In the genomic region with DNA sequence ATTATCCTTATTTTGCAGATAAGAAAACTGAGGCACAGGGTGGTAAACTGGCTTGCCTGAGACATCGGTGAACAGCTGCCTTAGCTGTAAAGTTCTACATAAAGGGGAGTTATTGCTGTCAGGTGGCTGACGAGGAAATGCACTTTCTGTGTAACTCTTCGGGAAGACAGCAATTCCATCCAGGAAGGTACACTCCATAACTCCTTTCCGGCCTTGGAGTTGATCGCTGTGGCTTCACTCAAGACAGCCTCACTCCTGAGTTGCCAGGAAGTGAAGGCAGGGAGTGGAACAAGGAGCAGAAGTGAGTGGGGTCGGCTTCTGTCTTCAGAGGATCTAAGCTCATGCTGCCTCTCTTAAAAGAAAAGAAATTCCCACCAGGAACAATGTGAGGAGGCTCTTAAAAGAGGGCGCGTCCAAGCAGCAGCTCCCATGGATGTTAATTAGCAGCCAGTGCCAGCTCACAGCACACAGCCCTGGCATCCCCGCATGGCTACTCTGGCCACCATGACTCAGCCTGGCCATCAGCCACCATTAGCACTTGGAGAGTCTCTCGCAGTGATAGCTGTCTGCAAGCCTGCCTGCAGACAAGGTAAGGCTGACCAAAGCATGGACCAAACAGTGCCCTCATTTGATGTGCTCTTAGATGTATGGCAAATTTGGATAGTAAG, we compare ENCODE assay signal across 12 cellular contexts.
DNase-seq lines count a peak whose midpoint lies in the region; ATAC-seq, FAIRE-seq and TF ChIP-seq lines count a peak whose summit lies in the region.
"Had no signal": no experiment of that assay in that cellular context is flagged by ENCODE, and none has a peak within 500 bp of the region (broad histone marks: within the 10 kb centered on the region; RNA-seq: fewer than 3 reads in every experiment).

No MANE protein-coding gene starts in this region.

- H3K36me3 ChIP-seq in MG63 (peaks cover 2% of the 10 kb centered on the region; the same call in 1 of the 2 replicates), kidney epithelial cell (ENCODE audit: control insufficient read depth, insufficient read depth, low read length) (no peaks in the 10 kb centered on the region)

- FAIRE-seq in urothelium cell line (lab: Jason Lieb, UNC) = no peak
- FAIRE-seq: colon had no signal

- H3K4me3 ChIP-seq in MG63 = no peak overlapping the region
- H3K4me3 ChIP-seq in kidney epithelial cell (ENCODE audit: low read depth, low read length) = no peak overlapping the region
- H3K4me3 ChIP-seq: GM23338 had no signal

- no peaks in the 10 kb centered on the region for H3K27me3 ChIP-seq in MG63
- no peaks in the 10 kb centered on the region for H3K27me3 ChIP-seq in kidney epithelial cell (ENCODE audit: control insufficient read depth, insufficient read depth, low read length)

- peak; percentile 94 for DNase-seq in MG63
- peak; percentile 91 for DNase-seq in cerebellar cortex (ENCODE audit: low spot score)
- DNase-seq in kidney epithelial cell (ENCODE audit: low read depth) = peak; percentile 83
- DNase-seq in urothelium cell line (ENCODE audit: low spot score) = peak; percentile 53
- no peak for DNase-seq in T-helper 9 cell
- DNase-seq: activated CD4-positive, alpha-beta T cell treated with anti-CD3 and anti-CD28 coated beads, Interleukin-2, amount 10 ng/mL, durations not matched to agents 24 days and 14 days; NK-92 treated with Interleukin-12 subunit alpha and Interleukin-12 subunit beta, amount 100 ng/mL, for 24 hours; stimulated activated CD4-positive, alpha-beta T cell treated with anti-CD3 and anti-CD28 coated beads, Interleukin-2, amount 100 ng/mL, for 48 hours had no signal

- ATAC-seq in HG03108 (IDR thresholded peaks at IDR 0.05; ENCODE audit: unreplicated experiment) (no peak), GM19452 (IDR thresholded peaks at IDR 0.05; ENCODE audit: unreplicated experiment) (no peak)
- ATAC-seq: GM23338 had no signal

- TF ChIP-seq CTCF in kidney epithelial cell (IDR thresholded peaks at IDR 0.05; ENCODE audit: insufficient read depth, low read length, poor library complexity, severe bottlenecking) = no peak

- H3K9me3 ChIP-seq in MG63 = no peaks in the 10 kb centered on the region
